In the genomic region with DNA sequence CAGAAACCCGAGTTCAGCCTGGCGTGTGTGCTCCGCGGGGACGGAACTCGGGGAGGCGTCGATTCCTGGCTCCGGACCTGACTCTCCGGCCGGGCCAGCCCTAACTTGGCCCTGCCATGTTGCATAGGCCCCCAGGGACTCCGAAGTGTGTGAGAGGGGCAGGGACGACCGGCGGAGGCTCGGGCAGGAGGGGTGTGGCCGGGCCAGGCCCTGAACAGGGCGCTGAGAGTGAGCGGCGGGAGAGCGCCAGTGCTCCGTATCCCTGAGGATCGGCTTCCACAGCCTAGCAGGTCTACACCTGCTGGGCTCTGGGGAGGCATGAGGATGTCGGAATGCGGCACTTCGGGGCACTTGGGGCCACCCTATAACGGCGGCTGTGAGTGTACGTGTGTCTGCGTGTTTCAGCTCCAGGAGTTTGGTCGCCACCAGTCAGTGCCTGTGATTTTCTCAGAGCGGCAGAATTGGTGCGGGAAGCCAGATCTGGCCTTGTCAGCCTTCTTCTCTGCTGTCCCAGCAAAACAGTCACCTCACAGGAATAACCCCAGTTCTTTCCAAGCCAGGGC, we compare ENCODE assay signal across 2 cellular contexts.
TF ChIP-seq lines count a peak whose summit lies in the region.

No MANE protein-coding gene starts in this region.

TF ChIP-seq in endothelial cell of umbilical vein, 7 proteins besides CTCF, POLR2A, EP300 and RAD21 (continued from another document):
- TF ChIP-seq, protein P1, sequence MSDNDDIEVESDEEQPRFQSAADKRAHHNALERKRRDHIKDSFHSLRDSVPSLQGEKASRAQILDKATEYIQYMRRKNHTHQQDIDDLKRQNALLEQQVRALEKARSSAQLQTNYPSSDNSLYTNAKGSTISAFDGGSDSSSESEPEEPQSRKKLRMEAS (IDR thresholded peaks at IDR 0.05; ENCODE audit: insufficient read depth, insufficient read length), result no peak
- TF ChIP-seq MYC (IDR thresholded peaks at IDR 0.05; ENCODE audit: low read depth, low read length) (no peak), FOS (IDR thresholded peaks at IDR 0.05; ENCODE audit: borderline replicate concordance, insufficient read depth, low read length) (no peak)

TF ChIP-seq in neural cell, 6 proteins besides CTCF, POLR2A, EP300 and RAD21:
- TF ChIP-seq, protein P2, sequence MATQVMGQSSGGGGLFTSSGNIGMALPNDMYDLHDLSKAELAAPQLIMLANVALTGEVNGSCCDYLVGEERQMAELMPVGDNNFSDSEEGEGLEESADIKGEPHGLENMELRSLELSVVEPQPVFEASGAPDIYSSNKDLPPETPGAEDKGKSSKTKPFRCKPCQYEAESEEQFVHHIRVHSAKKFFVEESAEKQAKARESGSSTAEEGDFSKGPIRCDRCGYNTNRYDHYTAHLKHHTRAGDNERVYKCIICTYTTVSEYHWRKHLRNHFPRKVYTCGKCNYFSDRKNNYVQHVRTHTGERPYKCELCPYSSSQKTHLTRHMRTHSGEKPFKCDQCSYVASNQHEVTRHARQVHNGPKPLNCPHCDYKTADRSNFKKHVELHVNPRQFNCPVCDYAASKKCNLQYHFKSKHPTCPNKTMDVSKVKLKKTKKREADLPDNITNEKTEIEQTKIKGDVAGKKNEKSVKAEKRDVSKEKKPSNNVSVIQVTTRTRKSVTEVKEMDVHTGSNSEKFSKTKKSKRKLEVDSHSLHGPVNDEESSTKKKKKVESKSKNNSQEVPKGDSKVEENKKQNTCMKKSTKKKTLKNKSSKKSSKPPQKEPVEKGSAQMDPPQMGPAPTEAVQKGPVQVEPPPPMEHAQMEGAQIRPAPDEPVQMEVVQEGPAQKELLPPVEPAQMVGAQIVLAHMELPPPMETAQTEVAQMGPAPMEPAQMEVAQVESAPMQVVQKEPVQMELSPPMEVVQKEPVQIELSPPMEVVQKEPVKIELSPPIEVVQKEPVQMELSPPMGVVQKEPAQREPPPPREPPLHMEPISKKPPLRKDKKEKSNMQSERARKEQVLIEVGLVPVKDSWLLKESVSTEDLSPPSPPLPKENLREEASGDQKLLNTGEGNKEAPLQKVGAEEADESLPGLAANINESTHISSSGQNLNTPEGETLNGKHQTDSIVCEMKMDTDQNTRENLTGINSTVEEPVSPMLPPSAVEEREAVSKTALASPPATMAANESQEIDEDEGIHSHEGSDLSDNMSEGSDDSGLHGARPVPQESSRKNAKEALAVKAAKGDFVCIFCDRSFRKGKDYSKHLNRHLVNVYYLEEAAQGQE (IDR thresholded peaks at IDR 0.05; ENCODE audit: borderline replicate concordance), result no peak
- TF ChIP-seq MXI1 (conservative IDR thresholded peaks at IDR 0.05; ENCODE audit: poor library complexity, severe bottlenecking) (peak; percentile 36), SMC3 (conservative IDR thresholded peaks at IDR 0.05; ENCODE audit: poor library complexity) (peak; percentile 13)
